12 cellular contexts compared by ENCODE assay signal in the genomic region with DNA sequence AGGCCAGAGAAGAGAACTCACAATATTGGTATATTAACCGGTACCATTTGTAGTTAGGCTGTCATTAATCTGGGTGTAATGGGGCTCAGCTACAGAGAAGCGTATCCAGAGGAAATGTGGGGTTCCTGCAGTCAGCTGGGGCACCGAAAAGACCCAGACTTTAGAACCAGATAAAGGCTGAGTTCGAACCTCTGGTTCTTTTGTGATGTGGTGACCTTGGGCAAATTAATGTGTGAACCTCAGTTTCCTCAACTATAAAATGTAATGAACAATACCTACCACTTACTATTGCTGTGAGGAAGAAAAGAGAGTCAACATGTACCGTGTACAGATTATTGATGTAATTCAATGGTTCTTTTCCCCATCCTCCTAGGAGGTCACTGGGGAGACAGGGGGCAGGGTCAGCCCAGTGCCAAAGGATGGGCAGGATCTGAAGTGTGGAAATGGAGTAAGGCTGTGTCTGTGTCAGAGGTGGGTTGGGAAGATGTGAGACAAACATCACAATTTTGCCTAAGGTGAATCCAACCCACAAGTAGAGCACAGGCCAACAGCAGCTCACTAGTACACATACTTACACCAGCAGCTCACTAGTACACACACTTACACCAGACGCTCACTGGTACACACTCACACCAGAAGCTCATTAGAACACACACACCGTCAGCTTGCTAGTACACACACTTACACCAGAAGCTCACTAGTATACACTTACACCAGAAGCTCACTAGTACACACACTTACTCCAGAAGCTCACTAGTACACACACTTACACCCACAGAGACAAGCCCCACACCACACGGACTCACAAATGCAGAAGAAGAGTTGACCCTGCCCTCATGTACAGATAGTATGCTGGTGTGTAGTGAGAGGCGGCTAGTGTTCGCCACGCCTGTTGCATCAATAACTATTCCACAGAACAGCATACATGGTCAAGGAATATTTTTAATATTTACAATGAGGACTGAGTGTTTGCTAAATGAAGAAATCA. TPM values are rescaled to one million over a fixed set of nuclear protein-coding genes. Genes with fewer than 3 reads are reported as not detected.
A peak's percentile ranks its signal among the peaks of the same experiment; 100 is the strongest.
DNase-seq lines count a peak whose midpoint lies in the region; ATAC-seq, FAIRE-seq and TF ChIP-seq lines count a peak whose summit lies in the region.
"Had no signal": no experiment of that assay in that cellular context is flagged by ENCODE, and none has a peak within 500 bp of the region (broad histone marks: within the 10 kb centered on the region; RNA-seq: fewer than 3 reads in every experiment).

No MANE protein-coding gene starts in this region.

- H3K4me1 Mint-ChIP-seq in activated CD4-positive, alpha-beta memory T cell treated with anti-CD3 and anti-CD28 coated beads, Interleukin-2, amount 10 ng/mL, durations not matched to agents 7 days and 5 days = peaks cover 71% of the 10 kb centered on the region
- H3K4me1 Mint-ChIP-seq in stimulated activated effector memory CD8-positive, alpha-beta T cell treated with anti-CD3 and anti-CD28 coated beads, Interleukin-12 subunit alpha, Interleukin-12 subunit beta, amount 100 ng/mL, for 72 hours = peaks cover 68% of the 10 kb centered on the region

- no peaks in the 10 kb centered on the region for H3K27me3 Mint-ChIP-seq in activated CD4-positive, alpha-beta memory T cell treated with anti-CD3 and anti-CD28 coated beads, Interleukin-2, amount 10 ng/mL, durations not matched to agents 7 days and 5 days

- H3K27ac ChIP-seq in esophagus (ENCODE audit: low read depth in 2 of 2, low read length in 1 of 2) = peak overlapping the region; percentile 40 to 78

- no peaks in the 10 kb centered on the region for H3K9me3 Mint-ChIP-seq in activated CD4-positive, alpha-beta memory T cell treated with anti-CD3 and anti-CD28 coated beads, Interleukin-2, amount 10 ng/mL, durations not matched to agents 7 days and 5 days
- no peaks in the 10 kb centered on the region for H3K9me3 Mint-ChIP-seq in stimulated activated effector memory CD8-positive, alpha-beta T cell treated with anti-CD3 and anti-CD28 coated beads, Interleukin-12 subunit alpha, Interleukin-12 subunit beta, amount 100 ng/mL, for 72 hours

- H3K27me3 ChIP-seq in esophagus (ENCODE audit: control insufficient read depth in 1 of 2, insufficient read depth in 2 of 2, low read length in 2 of 2) = peaks cover 0 to 8% of the 10 kb centered on the region in 2 donors

- peak; percentile 33 for ATAC-seq in stimulated activated effector memory CD8-positive, alpha-beta T cell treated with anti-CD3 and anti-CD28 coated beads, Interleukin-12 subunit alpha, Interleukin-12 subunit beta, amount 100 ng/mL, for 72 hours
- ATAC-seq in HG03521 (IDR thresholded peaks at IDR 0.05; ENCODE audit: unreplicated experiment) = no peak

- peaks cover 6 to 7% of the 10 kb centered on the region in 2 donors for H3K4me1 ChIP-seq in esophagus (ENCODE audit: control insufficient read depth in 2 of 2, insufficient read depth in 2 of 2, low read length in 1 of 2)

- H3K4me3 ChIP-seq in HFF-Myc (replicated peaks; ENCODE audit: low read depth, low read length) (peak overlapping the region; percentile 51), esophagus (ENCODE audit: low read depth in 1 of 2, low read length in 2 of 2) (peak overlapping the region; percentile 45 to 47)

- H3K27ac Mint-ChIP-seq in activated CD4-positive, alpha-beta memory T cell treated with anti-CD3 and anti-CD28 coated beads, Interleukin-2, amount 10 ng/mL, durations not matched to agents 7 days and 5 days = peak overlapping the region; percentile 89
- H3K27ac Mint-ChIP-seq in stimulated activated effector memory CD8-positive, alpha-beta T cell treated with anti-CD3 and anti-CD28 coated beads, Interleukin-12 subunit alpha, Interleukin-12 subunit beta, amount 100 ng/mL, for 72 hours = peak overlapping the region; percentile 100

- CTCF ChIA-PET in activated CD4-positive, alpha-beta memory T cell treated with anti-CD3 and anti-CD28 coated beads, Interleukin-2, amount 10 ng/mL, durations not matched to agents 7 days and 5 days (lab: Charles Lee) = interaction anchor here (0.6 to 5.7 kb wide), 11 partner anchors 7 to 505 kb away, joined by 3 to 150 read pairs (median 3); no protein-coding TSS in a partner anchor

- FAIRE-seq in frontal cortex (lab: Jason Lieb, UNC) = no peak

- TF ChIP-seq CTCF in HFF-Myc (IDR thresholded peaks at IDR 0.05; ENCODE audit: low read depth, low read length, missing control alignments) = no peak

- POLR2A ChIA-PET in activated CD4-positive, alpha-beta memory T cell treated with anti-CD3 and anti-CD28 coated beads, Interleukin-2, amount 10 ng/mL, durations not matched to agents 7 days and 5 days (lab: Charles Lee) = interaction anchor here (0.7 to 25.8 kb wide), 29 partner anchors 7 to 581 kb away, joined by 3 to 2273 read pairs (median 4); a partner anchor contains a TSS

- 73 to 80% methylated on average over 11 of the region's 11 CpGs for WGBS in esophagus, 2 donors

- DNase-seq in HFF-Myc (ENCODE audit: extremely low read depth, low read depth) (no peak), middle frontal gyrus (ENCODE audit: extremely low spot score, low spot score) (no peak), LoVo (ENCODE audit: low spot score) (no peak), frontal cortex (ENCODE audit: low spot score in 2 of 2) (no peak)
- DNase-seq in activated CD4-positive, alpha-beta memory T cell treated with anti-CD3 and anti-CD28 coated beads, Interleukin-2, amount 10 ng/mL, durations not matched to agents 7 days and 5 days = no peak
- DNase-seq in stimulated activated effector memory CD8-positive, alpha-beta T cell treated with anti-CD3 and anti-CD28 coated beads, Interleukin-12 subunit alpha, Interleukin-12 subunit beta, amount 100 ng/mL, for 72 hours (ENCODE audit: low spot score in 2 of 2) = peak in 1 of 2 donors; percentile 56
- DNase-seq: activated CD4-positive, CD25-positive, alpha-beta regulatory T cell; HCEC 1CT; NCI-H146; RPMI8226 had no signal

- no peaks in the 10 kb centered on the region for H3K36me3 ChIP-seq in esophagus (ENCODE audit: control insufficient read depth in 2 of 2, insufficient read depth in 2 of 2, low read length in 1 of 2)

- H3K4me3 Mint-ChIP-seq in activated CD4-positive, alpha-beta memory T cell treated with anti-CD3 and anti-CD28 coated beads, Interleukin-2, amount 10 ng/mL, durations not matched to agents 7 days and 5 days = peak overlapping the region; percentile 99
- peak overlapping the region; percentile 98 for H3K4me3 Mint-ChIP-seq in stimulated activated effector memory CD8-positive, alpha-beta T cell treated with anti-CD3 and anti-CD28 coated beads, Interleukin-12 subunit alpha, Interleukin-12 subunit beta, amount 100 ng/mL, for 72 hours

- H3K36me3 Mint-ChIP-seq in activated CD4-positive, alpha-beta memory T cell treated with anti-CD3 and anti-CD28 coated beads, Interleukin-2, amount 10 ng/mL, durations not matched to agents 7 days and 5 days (ENCODE audit: low read depth) = peaks cover 86% of the 10 kb centered on the region
- H3K36me3 Mint-ChIP-seq in stimulated activated effector memory CD8-positive, alpha-beta T cell treated with anti-CD3 and anti-CD28 coated beads, Interleukin-12 subunit alpha, Interleukin-12 subunit beta, amount 100 ng/mL, for 72 hours = peaks cover 99% of the 10 kb centered on the region

- H3K9me3 ChIP-seq in esophagus (ENCODE audit: control insufficient read depth in 2 of 2, insufficient read depth in 1 of 2, low read depth in 1 of 2, low read length in 1 of 2) = peaks cover 0 to 2% of the 10 kb centered on the region in 2 donors

RNA-seq across cellular contexts. Expression of a gene that starts 28.0 kb away (rescaled TPM):
- total RNA-seq in activated CD4-positive, alpha-beta memory T cell treated with anti-CD3 and anti-CD28 coated beads, Interleukin-2, amount 10 ng/mL, durations not matched to agents 7 days and 5 days = not detected
- polyA plus RNA-seq in esophagus = 1 to 10 TPM in 1 of 2 donors, under 1 TPM in 1; 0.61 to 3.3 TPM
- not detected for total RNA-seq in frontal cortex

RNA-seq across cellular contexts. Expression of a gene that starts 49.5 kb away (rescaled TPM):
- total RNA-seq in activated CD4-positive, alpha-beta memory T cell treated with anti-CD3 and anti-CD28 coated beads, Interleukin-2, amount 10 ng/mL, durations not matched to agents 7 days and 5 days = not detected
- 1 to 10 TPM in 1 of 2 donors, under 1 TPM in 1; 0.59 to 3.0 TPM for polyA plus RNA-seq in esophagus
- not detected for total RNA-seq in frontal cortex

RNA-seq across cellular contexts. Expression of a gene that starts 56.1 kb away (rescaled TPM):
- 1 to 10 TPM; 5.7 to 7.0 TPM for total RNA-seq in activated CD4-positive, alpha-beta memory T cell treated with anti-CD3 and anti-CD28 coated beads, Interleukin-2, amount 10 ng/mL, durations not matched to agents 7 days and 5 days
- 10 to 100 TPM; 17.0 to 33.3 TPM for polyA plus RNA-seq in esophagus
- total RNA-seq in frontal cortex = 29.3 TPM
